In genomic region chr17:61223725-61224124, GRCh38 we compare ENCODE assay signal across 1 cellular context.
TF ChIP-seq lines count a peak whose summit lies in the region.

No MANE protein-coding gene starts in this region.

TF ChIP-seq in GM12878, 131 proteins besides CTCF, POLR2A, EP300 and RAD21 (continued from another document):
- TF ChIP-seq ZBTB11 (CRISPR knock-in tag; IDR thresholded peaks at IDR 0.05) (no peak), CREM (IDR thresholded peaks at IDR 0.05; ENCODE audit: low read depth) (no peak)
